Comparison of ENCODE assay signal across 25 cellular contexts in the genomic region with DNA sequence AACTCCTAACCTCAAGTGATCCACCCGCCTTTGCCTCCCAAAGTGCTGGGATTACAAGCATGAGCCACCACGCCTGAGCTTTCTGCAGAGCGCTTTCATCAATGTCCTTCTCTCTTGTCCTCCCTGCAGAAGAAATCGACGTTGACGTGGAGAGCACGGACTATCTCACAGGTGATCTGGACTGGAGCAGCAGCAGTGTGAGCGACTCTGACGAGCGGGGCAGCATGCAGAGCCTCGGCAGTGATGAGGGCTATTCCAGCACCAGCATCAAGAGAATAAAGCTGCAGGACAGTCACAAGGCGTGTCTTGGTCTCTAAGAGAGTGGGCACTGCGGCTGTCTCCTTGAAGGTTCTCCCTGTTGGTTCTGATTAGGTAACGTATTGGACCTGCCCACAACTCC.
"Had no signal": no experiment of that assay in that cellular context is flagged by ENCODE, and none has a peak within 500 bp of the region (broad histone marks: within the 10 kb centered on the region; RNA-seq: fewer than 3 reads in every experiment).

No MANE protein-coding gene starts in this region.

- H3K27ac ChIP-seq: esophagus muscularis mucosa, foreskin keratinocyte, gastroesophageal sphincter, heart left ventricle, hepatocyte, parathyroid adenoma, right lobe of liver, suprapubic skin, vagina had no signal

- H3K4me1 ChIP-seq: parathyroid adenoma, vagina had no signal

- H3K9me3 Mint-ChIP-seq: mesothelial cell of epicardium; naive B cell; stimulated activated naive CD8-positive, alpha-beta T cell treated with anti-CD3 and anti-CD28 coated beads, Interleukin-15, amount 100 ng/mL, for 72 hours had no signal

- DNase-seq: cortex of kidney; foreskin keratinocyte; heart left ventricle; kidney; mesenchymal stem cell; mucosa of descending colon; naive B cell; right lobe of liver; small intestine; stimulated activated CD4-positive, alpha-beta T cell treated with anti-CD3 and anti-CD28 coated beads, Interleukin-12 subunit alpha, Interleukin-12 subunit beta, amount 100 ng/mL, for 4 hours; stimulated activated CD4-positive, alpha-beta T cell treated with anti-CD3 and anti-CD28 coated beads, Interleukin-1b, Interleukin-23, amount 100 ng/mL, for 48 hours; stimulated activated CD4-positive, alpha-beta T cell treated with anti-CD3 and anti-CD28 coated beads, Interleukin-4, amount 100 ng/mL, for 1 hour; stimulated activated CD8-positive, alpha-beta memory T cell treated with anti-CD3 and anti-CD28 coated beads, Interleukin-4, amount 100 ng/mL, for 48 hours; stimulated activated naive CD4-positive, alpha-beta T cell; stimulated activated naive CD8-positive, alpha-beta T cell treated with anti-CD3 and anti-CD28 coated beads, Interleukin-15, amount 100 ng/mL, for 72 hours; trophoblast cell had no signal

- H3K9me3 ChIP-seq: esophagus muscularis mucosa, gastroesophageal sphincter, heart left ventricle, mucosa of descending colon, right lobe of liver, suprapubic skin, vagina had no signal

- H3K4me3 Mint-ChIP-seq: mesothelial cell of epicardium; naive B cell; stimulated activated naive CD8-positive, alpha-beta T cell treated with anti-CD3 and anti-CD28 coated beads, Interleukin-15, amount 100 ng/mL, for 72 hours had no signal

- H3K27me3 ChIP-seq: esophagus muscularis mucosa, foreskin keratinocyte, gastroesophageal sphincter, heart left ventricle, hepatocyte, right lobe of liver, suprapubic skin, vagina had no signal

- H3K27ac Mint-ChIP-seq: mesothelial cell of epicardium had no signal

- ATAC-seq: foreskin keratinocyte; gastroesophageal sphincter; heart left ventricle; left lobe of liver; mucosa of descending colon; right lobe of liver; stimulated activated naive CD8-positive, alpha-beta T cell treated with anti-CD3 and anti-CD28 coated beads, Interleukin-15, amount 100 ng/mL, for 72 hours had no signal

- H3K27me3 Mint-ChIP-seq: naive B cell; progenitor cell of endocrine pancreas; stimulated activated naive CD8-positive, alpha-beta T cell treated with anti-CD3 and anti-CD28 coated beads, Interleukin-15, amount 100 ng/mL, for 72 hours had no signal

- H3K4me3 ChIP-seq: esophagus muscularis mucosa, gastroesophageal sphincter, heart left ventricle, hepatocyte, mucosa of descending colon, right lobe of liver, suprapubic skin, vagina had no signal
